ENCODE assay signal across 13 cellular contexts in the genomic region with DNA sequence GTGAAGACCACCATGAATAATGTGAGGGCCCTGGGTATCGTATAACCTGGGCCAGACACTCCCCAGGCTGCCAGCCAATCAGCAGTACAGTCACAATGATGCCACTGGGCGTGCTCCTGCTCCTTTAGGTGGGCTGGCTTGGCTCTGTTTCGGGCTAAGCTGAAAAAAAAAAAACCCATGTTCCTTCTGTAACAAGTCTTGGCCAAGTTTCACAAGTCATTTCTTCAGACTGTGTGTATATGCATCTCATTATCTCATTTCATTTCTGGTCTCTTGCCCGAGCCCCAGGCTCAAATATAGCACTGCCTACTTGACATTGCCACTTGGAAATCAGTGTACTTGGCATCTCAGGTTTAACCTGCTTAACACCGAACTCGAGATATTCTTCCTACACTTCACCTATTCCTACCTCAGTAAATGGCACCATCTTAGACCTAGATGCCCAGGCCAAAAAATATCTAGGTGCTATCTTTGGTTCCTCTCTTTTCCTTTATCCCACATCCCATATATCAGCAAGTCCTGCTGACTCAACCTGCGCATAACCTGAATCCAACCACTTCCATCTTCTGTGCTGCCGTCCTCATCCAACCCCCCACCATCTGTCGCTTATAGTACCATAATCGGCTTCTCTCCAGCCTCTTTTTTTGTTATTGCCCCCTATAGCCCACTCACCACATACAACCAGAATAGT. TPM values are rescaled to one million over a fixed set of nuclear protein-coding genes. Genes with fewer than 3 reads are reported as not detected.
DNase-seq lines count a peak whose midpoint lies in the region; ATAC-seq and TF ChIP-seq lines count a peak whose summit lies in the region.
"Had no signal": no experiment of that assay in that cellular context is flagged by ENCODE, and none has a peak within 500 bp of the region (broad histone marks: within the 10 kb centered on the region; RNA-seq: fewer than 3 reads in every experiment).

No MANE protein-coding gene starts in this region.

- peaks cover 32% of the 10 kb centered on the region for H3K36me3 ChIP-seq in SK-N-MC (ENCODE audit: insufficient read depth, low read length)
- peaks cover 7% of the 10 kb centered on the region for H3K36me3 ChIP-seq in left ventricle myocardium inferior
- H3K36me3 ChIP-seq: neutrophil had no signal

- no peaks in the 10 kb centered on the region for H3K9me3 Mint-ChIP-seq in activated naive CD4-positive, alpha-beta T cell treated with anti-CD3 and anti-CD28 coated beads, Interleukin-2, amount 50 U/mL, for 24 hours

- H3K9ac ChIP-seq in SK-N-MC (ENCODE audit: insufficient read length) = peak overlapping the region; percentile 96

- H3K27me3 ChIP-seq in left ventricle myocardium inferior (ENCODE audit: low read depth) = no peaks in the 10 kb centered on the region
- H3K27me3 ChIP-seq: body of pancreas, neutrophil, stomach had no signal

- no peak for DNase-seq in activated naive CD4-positive, alpha-beta T cell (lab: John Stamatoyannopoulos, UW)
- DNase-seq in SK-N-MC (ENCODE audit: low read depth, low spot score) (no peak), left ventricle myocardium inferior (no peak), superior temporal gyrus (ENCODE audit: extremely low spot score) (peak; percentile 47), DMS153 (lab: John Stamatoyannopoulos, UW) (no peak), cerebellar nuclear complex (lab: John Stamatoyannopoulos, UW) (no peak)
- DNase-seq: body of pancreas, SIG-M5, stomach had no signal

- H3K27me3 Mint-ChIP-seq in activated naive CD4-positive, alpha-beta T cell treated with anti-CD3 and anti-CD28 coated beads, Interleukin-2, amount 50 U/mL, for 24 hours = no peaks in the 10 kb centered on the region

- H3K27ac Mint-ChIP-seq in activated naive CD4-positive, alpha-beta T cell treated with anti-CD3 and anti-CD28 coated beads, Interleukin-2, amount 50 U/mL, for 24 hours = peak overlapping the region; percentile 77

- H3K4me3 Mint-ChIP-seq in activated naive CD4-positive, alpha-beta T cell treated with anti-CD3 and anti-CD28 coated beads, Interleukin-2, amount 50 U/mL, for 24 hours = peak overlapping the region; percentile 98

- TF ChIP-seq CTCF in left ventricle myocardium inferior (IDR thresholded peaks at IDR 0.05; ENCODE audit: borderline replicate concordance) = no peak

- intact Hi-C loops in left ventricle myocardium inferior (cut with micrococcal nuclease) = no loop called here

- peaks cover 44% of the 10 kb centered on the region for H3K4me1 Mint-ChIP-seq in activated naive CD4-positive, alpha-beta T cell treated with anti-CD3 and anti-CD28 coated beads, Interleukin-2, amount 50 U/mL, for 24 hours

- H3K36me3 Mint-ChIP-seq in activated naive CD4-positive, alpha-beta T cell treated with anti-CD3 and anti-CD28 coated beads, Interleukin-2, amount 50 U/mL, for 24 hours = peaks cover 17% of the 10 kb centered on the region

- peaks cover 42% of the 10 kb centered on the region for H3K4me1 ChIP-seq in left ventricle myocardium inferior

- H3K4me3 ChIP-seq in SK-N-MC (0 out of 2 replicates have a peak overlapping the region, but pooled peaks have one; percentile 82), left ventricle myocardium inferior (peak overlapping the region; percentile 85)

- H3K9me3 ChIP-seq in SK-N-MC (ENCODE audit: low read depth, low read length) = no peaks in the 10 kb centered on the region
- no peaks in the 10 kb centered on the region for H3K9me3 ChIP-seq in left ventricle myocardium inferior (replicated peaks)
- H3K9me3 ChIP-seq: body of pancreas, neutrophil, stomach had no signal

- H3K27ac ChIP-seq in SK-N-MC (no peak overlapping the region), left ventricle myocardium inferior (replicated peaks) (peak overlapping the region; percentile 98)
- H3K27ac ChIP-seq: body of pancreas, epithelial cell of prostate, neutrophil had no signal

- ATAC-seq in GM19035 (IDR thresholded peaks at IDR 0.05; ENCODE audit: unreplicated experiment) = no peak
- ATAC-seq: body of pancreas had no signal

RNA-seq across cellular contexts. Expression of a gene that starts 1.8 kb away (rescaled TPM):
- total RNA-seq in left ventricle myocardium inferior = 199 TPM

RNA-seq across cellular contexts. Expression of a gene that starts 37.0 kb away (rescaled TPM):
- total RNA-seq in left ventricle myocardium inferior = 42.0 TPM
- total RNA-seq: body of pancreas had no signal
